ENCODE assay signal across 31 cellular contexts in the genomic region with DNA sequence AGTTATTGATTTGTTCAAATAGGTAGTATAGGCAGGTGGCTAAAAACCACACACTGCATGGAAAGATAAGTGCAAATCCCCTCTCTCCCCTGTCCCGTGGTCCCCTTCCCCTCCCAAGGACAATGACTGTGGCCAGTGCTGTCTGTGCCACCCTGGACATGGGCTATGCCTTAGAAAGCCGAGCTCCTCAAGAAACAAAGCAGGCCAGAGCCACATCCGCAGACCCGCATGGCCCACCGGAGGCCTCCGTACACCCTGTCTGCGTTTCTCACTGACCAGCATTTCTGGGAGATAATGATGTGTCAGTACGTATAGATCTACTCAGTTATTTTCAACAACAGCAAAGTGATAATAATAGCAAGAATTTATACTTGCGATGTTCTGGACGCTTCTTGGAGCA. TPM values are rescaled to one million over a fixed set of nuclear protein-coding genes. Genes with fewer than 3 reads are reported as not detected.
A peak's percentile ranks its signal among the peaks of the same experiment; 100 is the strongest.
DNase-seq lines count a peak whose midpoint lies in the region; ATAC-seq, FAIRE-seq and TF ChIP-seq lines count a peak whose summit lies in the region.
"Had no signal": no experiment of that assay in that cellular context is flagged by ENCODE, and none has a peak within 500 bp of the region (broad histone marks: within the 10 kb centered on the region; RNA-seq: fewer than 3 reads in every experiment).

No MANE protein-coding gene starts in this region.

- ATAC-seq in left cardiac atrium (no peak), HG03460 (IDR thresholded peaks at IDR 0.05; ENCODE audit: unreplicated experiment) (no peak)
- ATAC-seq: GM12878 had no signal

- H3K36me3 ChIP-seq in left ventricle myocardium inferior (no peaks in the 10 kb centered on the region), kidney (ENCODE audit: control insufficient read depth in 1 of 2, insufficient read depth in 2 of 2, low read length in 2 of 2) (no peaks in the 10 kb centered on the region)
- H3K36me3 ChIP-seq: BE2C, BLaER1 had no signal

- H3K9ac ChIP-seq in kidney (ENCODE audit: low read length in 2 of 2): no peak overlapping the region
- H3K9ac ChIP-seq: BLaER1 had no signal

- no peak overlapping the region for H3K4me3 ChIP-seq in left ventricle myocardium inferior
- H3K4me3 ChIP-seq in kidney (ENCODE audit: low read length in 2 of 2): no peak overlapping the region
- H3K4me3 ChIP-seq: BLaER1, GM12878 had no signal

- peaks cover 58% of the 10 kb centered on the region for H3K27me3 ChIP-seq in left ventricle myocardium inferior (ENCODE audit: low read depth)
- H3K27me3 ChIP-seq: BE2C, BLaER1 had no signal

- no peak for FAIRE-seq in kidney (lab: Jason Lieb, UNC)
- FAIRE-seq: A204.1, GM12878, GM12892, GM18507, GM19239 had no signal

- H3K9me3 ChIP-seq in left ventricle myocardium inferior (replicated peaks) (no peaks in the 10 kb centered on the region), kidney (ENCODE audit: control insufficient read depth in 1 of 2, low read length in 2 of 2) (no peaks in the 10 kb centered on the region)
- H3K9me3 ChIP-seq: BE2C, BLaER1 had no signal

- H3K4me1 ChIP-seq in left ventricle myocardium inferior (peaks cover 12% of the 10 kb centered on the region), kidney (ENCODE audit: control insufficient read depth in 1 of 2, insufficient read depth in 1 of 2, low read depth in 1 of 2, low read length in 2 of 2) (peaks cover 0 to 6% of the 10 kb centered on the region in 2 donors)
- H3K4me1 ChIP-seq: BE2C had no signal

- no peak overlapping the region for H3K27ac ChIP-seq in left ventricle myocardium inferior (replicated peaks)
- no peak overlapping the region for H3K27ac ChIP-seq in kidney (ENCODE audit: low read depth in 2 of 2, low read length in 2 of 2)
- H3K27ac ChIP-seq: BLaER1 had no signal

- TF ChIP-seq CTCF in left ventricle myocardium inferior (IDR thresholded peaks at IDR 0.05; ENCODE audit: borderline replicate concordance): no peak
- no peak for TF ChIP-seq CTCF in kidney (IDR thresholded peaks at IDR 0.05; ENCODE audit: borderline replicate concordance, extremely low read depth, insufficient read depth)

- DNase-seq in left cardiac atrium: peak; percentile 0
- DNase-seq in left ventricle myocardium inferior: no peak
- peak; percentile 31 for DNase-seq in kidney
- no peak for DNase-seq in occipital lobe (lab: John Stamatoyannopoulos, UW)
- DNase-seq: 8988T; ACHN; C1 segment of cervical spinal cord; CD4-positive, alpha-beta memory T cell; CD4-positive, CD25-positive, alpha-beta regulatory T cell; CD8-positive, alpha-beta memory T cell; COR-L47; DMS 273 treated with DMSO at 0.1 percent for 48 hours; DMS153; DMS53; DMS79; DND-41; EL; GDM1 had no signal

- intact Hi-C loops in left cardiac atrium (cut with DNase I) (loop anchor here in 1 of 2 donors (5.0 kb wide), 1 partner anchor 294 kb away; no protein-coding TSS in a partner anchor), left ventricle myocardium inferior (cut with micrococcal nuclease) (loop anchor here (10.0 kb wide), 1 partner anchor 291 kb away; no protein-coding TSS in a partner anchor), kidney (cut with DNase I) (no loop called here)

RNA-seq across cellular contexts. Expression of a gene that starts 16.3 kb away (rescaled TPM):
- total RNA-seq in left cardiac atrium (10 to 100 TPM; 21.2 to 25.6 TPM), left ventricle myocardium inferior (31.0 TPM), kidney (34.3 TPM), occipital lobe (27.1 TPM)
- polyA plus RNA-seq in kidney (ENCODE audit: insufficient read depth, low read depth, low replicate concordance): 32.1 TPM

RNA-seq across cellular contexts. Expression of a gene that starts 33.1 kb away (rescaled TPM):
- total RNA-seq in left cardiac atrium (not detected), left ventricle myocardium inferior (not detected), kidney (not detected), occipital lobe (not detected)
- polyA plus RNA-seq in kidney (ENCODE audit: insufficient read depth, low read depth, low replicate concordance): not detected
- total RNA-seq: A673; CD4-positive, alpha-beta memory T cell; CD4-positive, CD25-positive, alpha-beta regulatory T cell; CD8-positive, alpha-beta memory T cell; Daoy; G401; GM12878 had no signal
- polyA plus RNA-seq: AG04450; CD14-positive monocyte; CD4-positive, alpha-beta memory T cell; CD4-positive, CD25-positive, alpha-beta regulatory T cell; CD8-positive, alpha-beta memory T cell; GM12878 had no signal

RNA-seq across cellular contexts. Expression of a gene that starts 33.2 kb away (rescaled TPM):
- total RNA-seq in left cardiac atrium: 1 to 10 TPM in 1 of 2 donors, under 1 TPM in 1; 0.74 to 1.3 TPM
- 0.44 TPM for total RNA-seq in left ventricle myocardium inferior
- total RNA-seq in kidney: not detected
- not detected for polyA plus RNA-seq in kidney (ENCODE audit: insufficient read depth, low read depth, low replicate concordance)
- total RNA-seq in occipital lobe: 12.6 TPM
- total RNA-seq: A673; CD4-positive, alpha-beta memory T cell; CD4-positive, CD25-positive, alpha-beta regulatory T cell; CD8-positive, alpha-beta memory T cell; GM12878 had no signal
- polyA plus RNA-seq: CD14-positive monocyte; CD4-positive, alpha-beta memory T cell; CD4-positive, CD25-positive, alpha-beta regulatory T cell; CD8-positive, alpha-beta memory T cell had no signal

RNA-seq across cellular contexts. Expression of a gene that starts 53.6 kb away (rescaled TPM):
- total RNA-seq in left cardiac atrium (under 1 TPM; 0.81 to 0.97 TPM), left ventricle myocardium inferior (0.58 TPM), kidney (1.3 TPM), occipital lobe (107 TPM)
- 0.45 TPM for polyA plus RNA-seq in kidney (ENCODE audit: insufficient read depth, low read depth, low replicate concordance)

Comparison
In these comparisons a context has a peak if more than half of its experiments do, and no peak if none do; other contexts are left out.
1. DNase-seq: peak in left cardiac atrium (single experiment) and kidney (single experiment); none in left ventricle myocardium inferior (single experiment) and occipital lobe (single experiment).